In the genomic region with DNA sequence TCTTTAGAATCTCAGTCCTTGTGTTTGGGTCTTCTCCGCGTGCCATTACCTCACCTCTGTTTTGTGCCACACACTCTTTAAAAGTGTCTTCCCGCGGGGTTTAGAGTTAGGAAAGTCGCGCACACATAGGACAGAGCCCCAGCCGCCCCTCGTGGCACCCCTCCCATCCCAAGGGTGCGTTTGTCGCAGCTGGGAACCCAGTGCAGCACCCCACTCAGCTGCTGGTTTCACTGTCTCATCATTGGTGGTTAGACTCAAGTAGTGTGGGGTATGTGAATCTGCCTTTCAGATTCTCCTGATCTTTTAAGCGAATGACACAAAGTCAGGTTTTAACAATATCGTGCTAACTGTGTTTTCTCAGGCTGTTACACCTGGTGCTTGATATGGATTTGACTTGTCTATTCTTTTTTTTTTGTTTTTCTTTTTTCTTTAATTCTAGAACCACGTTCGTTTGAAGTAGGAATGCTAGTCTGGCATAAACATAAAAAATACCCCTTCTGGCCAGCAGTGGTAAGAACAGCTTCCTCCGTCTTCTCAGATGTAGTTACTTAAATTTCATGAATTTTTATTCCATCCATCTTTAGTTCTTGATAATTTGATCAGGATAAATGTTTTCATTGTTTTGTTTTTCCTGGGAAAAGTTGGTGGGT, we compare ENCODE assay signal across 10 cellular contexts. TPM values are rescaled to one million over a fixed set of nuclear protein-coding genes. Genes with fewer than 3 reads are reported as not detected.
A peak's percentile ranks its signal among the peaks of the same experiment; 100 is the strongest.
DNase-seq lines count a peak whose midpoint lies in the region; ATAC-seq and TF ChIP-seq lines count a peak whose summit lies in the region.
"Had no signal": no experiment of that assay in that cellular context is flagged by ENCODE, and none has a peak within 500 bp of the region (broad histone marks: within the 10 kb centered on the region; RNA-seq: fewer than 3 reads in every experiment).

No MANE protein-coding gene starts in this region.

- H3K4me3 ChIP-seq in Caco-2 (ENCODE audit: low read depth, low read length): no peak overlapping the region
- no peak overlapping the region for H3K4me3 ChIP-seq in suprapubic skin

- H3K27ac Mint-ChIP-seq in Caco-2 (ENCODE audit: unreplicated experiment) (no peak overlapping the region), HFFc6 (no peak overlapping the region), nephron progenitor cell (no peak overlapping the region)
- H3K27ac Mint-ChIP-seq in activated naive CD8-positive, alpha-beta T cell treated with anti-CD3 and anti-CD28 coated beads for 36 hours: peak overlapping the region; percentile 89

- ATAC-seq in GM18909 (IDR thresholded peaks at IDR 0.05; ENCODE audit: poor library complexity, unreplicated experiment): no peak
- ATAC-seq in HG02623 (IDR thresholded peaks at IDR 0.05; ENCODE audit: unreplicated experiment): no peak

- H3K9me3 ChIP-seq in Caco-2 (no peaks in the 10 kb centered on the region), suprapubic skin (no peaks in the 10 kb centered on the region)

- peaks cover 33% of the 10 kb centered on the region for H3K36me3 Mint-ChIP-seq in Caco-2 (ENCODE audit: insufficient read depth, unreplicated experiment)
- peaks cover 21% of the 10 kb centered on the region for H3K36me3 Mint-ChIP-seq in HFFc6 (ENCODE audit: low read depth)
- peaks cover 23% of the 10 kb centered on the region for H3K36me3 Mint-ChIP-seq in activated naive CD8-positive, alpha-beta T cell treated with anti-CD3 and anti-CD28 coated beads for 36 hours
- H3K36me3 Mint-ChIP-seq in nephron progenitor cell (ENCODE audit: low read depth): peaks cover 59% of the 10 kb centered on the region

- no peaks in the 10 kb centered on the region for H3K27me3 ChIP-seq in Caco-2 (replicated peaks; ENCODE audit: control insufficient read depth, insufficient read depth, low read length)
- H3K27me3 ChIP-seq in suprapubic skin: no peaks in the 10 kb centered on the region

- H3K4me3 Mint-ChIP-seq in Caco-2 (ENCODE audit: unreplicated experiment) (no peak overlapping the region), HFFc6 (no peak overlapping the region), nephron progenitor cell (no peak overlapping the region)
- peak overlapping the region; percentile 64 for H3K4me3 Mint-ChIP-seq in activated naive CD8-positive, alpha-beta T cell treated with anti-CD3 and anti-CD28 coated beads for 36 hours

- TF ChIP-seq CTCF in Caco-2 (IDR thresholded peaks at IDR 0.05; ENCODE audit: insufficient read depth in 1 of 2, low read depth in 1 of 2, low read length in 1 of 2, severe bottlenecking in 1 of 2, unreplicated experiment in 1 of 2) (peak; percentile 13 to 18), HFFc6 (IDR thresholded peaks at IDR 0.05) (peak; percentile 63), nephron progenitor cell (IDR thresholded peaks at IDR 0.05) (peak; percentile 32), suprapubic skin (IDR thresholded peaks at IDR 0.05) (no peak)

- WGBS in suprapubic skin: 85% methylated on average over 15 of the region's 15 CpGs

- no TSS peak for BruUV-seq in Caco-2 (replicated peaks; lab: Mats Ljungman, UMichigan)

- POLR2A ChIA-PET in Caco-2 (lab: Charles Lee): interaction anchor here (0.5 kb wide), 1 partner anchor 90 kb away, joined by 3 read pairs; no protein-coding TSS in a partner anchor

- intact Hi-C loops in Caco-2 (cut with micrococcal nuclease; ENCODE audit: unreplicated experiment): no loop called here

- CTCF ChIA-PET in Caco-2 (lab: Charles Lee): no interaction called here

- no peak for TF ChIP-seq EP300 in suprapubic skin (IDR thresholded peaks at IDR 0.05)

- DNase-seq in Caco-2: no peak
- no peak for DNase-seq in HFFc6
- peak; percentile 43 for DNase-seq in activated naive CD8-positive, alpha-beta T cell treated with anti-CD3 and anti-CD28 coated beads for 36 hours
- no peak for DNase-seq in nephron progenitor cell
- no peak for DNase-seq in NCI-H187 treated with DMSO at 0.1 percent for 48 hours (lab: John Stamatoyannopoulos, UW)
- DNase-seq in suprapubic skin (ENCODE audit: low spot score in 2 of 2): no peak
- DNase-seq: activated effector memory CD4-positive, alpha-beta T cell treated with Interleukin-2 at 50 U/mL for 16 hours; SHP77 treated with DMSO at 0.1 percent for 48 hours had no signal

- H3K27ac ChIP-seq in suprapubic skin: no peak overlapping the region

- TF ChIP-seq POLR2A in suprapubic skin (IDR thresholded peaks at IDR 0.05): no peak

- H3K27me3 Mint-ChIP-seq in Caco-2 (ENCODE audit: insufficient read depth, unreplicated experiment) (no peaks in the 10 kb centered on the region), HFFc6 (ENCODE audit: insufficient read depth) (no peaks in the 10 kb centered on the region), nephron progenitor cell (ENCODE audit: low read depth, poor library complexity) (no peaks in the 10 kb centered on the region)
- no peaks in the 10 kb centered on the region for H3K27me3 Mint-ChIP-seq in activated naive CD8-positive, alpha-beta T cell treated with anti-CD3 and anti-CD28 coated beads for 36 hours

- H3K4me1 ChIP-seq in Caco-2 (no peaks in the 10 kb centered on the region), suprapubic skin (peaks cover 22% of the 10 kb centered on the region)

- H3K9me3 Mint-ChIP-seq in Caco-2 (ENCODE audit: unreplicated experiment) (no peaks in the 10 kb centered on the region), HFFc6 (no peaks in the 10 kb centered on the region), nephron progenitor cell (no peaks in the 10 kb centered on the region)
- no peaks in the 10 kb centered on the region for H3K9me3 Mint-ChIP-seq in activated naive CD8-positive, alpha-beta T cell treated with anti-CD3 and anti-CD28 coated beads for 36 hours

- H3K36me3 ChIP-seq in Caco-2 (ENCODE audit: control insufficient read depth, insufficient read depth, low read length) (peaks cover 1% of the 10 kb centered on the region; the same call in 1 of the 2 replicates), suprapubic skin (peaks cover 49% of the 10 kb centered on the region)

- H3K4me1 Mint-ChIP-seq in Caco-2 (ENCODE audit: low read depth, unreplicated experiment): no peaks in the 10 kb centered on the region
- H3K4me1 Mint-ChIP-seq in HFFc6 (ENCODE audit: low read depth): peaks cover 34% of the 10 kb centered on the region
- H3K4me1 Mint-ChIP-seq in activated naive CD8-positive, alpha-beta T cell treated with anti-CD3 and anti-CD28 coated beads for 36 hours: peaks cover 33% of the 10 kb centered on the region
- H3K4me1 Mint-ChIP-seq in nephron progenitor cell: peaks cover 60% of the 10 kb centered on the region

RNA-seq across cellular contexts. Expression of a gene that starts 19.5 kb away (rescaled TPM):
- total RNA-seq in Caco-2 (2022) (111 and 114 TPM in 2 replicates), suprapubic skin (100 to 1,000 TPM in 2 of 4 donors, 10 to 100 TPM in 2; 66.8 to 154 (median 97.5) TPM)
- total RNA-seq in HFFc6 (2021; fragmentation: NEBNext Ultra II Directional; extraction: Animal tissue kit (Norgen Biotek cat#: 25700)): 100 to 1,000 TPM in 2 of 6 experiments, 10 to 100 TPM in 4; 91.9 to 105 (median 97.6) TPM
- 100 to 1,000 TPM in 1 of 2 experiments, 10 to 100 TPM in 1; 98.7 to 101 TPM for total RNA-seq in activated naive CD8-positive, alpha-beta T cell treated with anti-CD3 and anti-CD28 coated beads for 36 hours

RNA-seq across cellular contexts. Expression of a gene that starts 37.1 kb away (rescaled TPM):
- total RNA-seq in Caco-2 (2022) (67.3 and 75.7 TPM in 2 replicates), suprapubic skin (10 to 100 TPM; 27.8 to 40.3 (median 34.0) TPM)
- total RNA-seq in HFFc6 (2021; fragmentation: NEBNext Ultra II Directional; extraction: Animal tissue kit (Norgen Biotek cat#: 25700)): 10 to 100 TPM; 55.2 to 71.3 (median 67.7) TPM
- 10 to 100 TPM; 36.5 to 37.6 TPM for total RNA-seq in activated naive CD8-positive, alpha-beta T cell treated with anti-CD3 and anti-CD28 coated beads for 36 hours

RNA-seq across cellular contexts. Expression of a gene that starts 43.2 kb away (rescaled TPM):
- total RNA-seq in Caco-2 (2022) (165 and 180 TPM in 2 replicates), suprapubic skin (10 to 100 TPM; 41.5 to 75.4 (median 49.2) TPM)
- 100 to 1,000 TPM in 4 of 6 experiments, 10 to 100 TPM in 2; 87.2 to 109 (median 103) TPM for total RNA-seq in HFFc6 (2021; fragmentation: NEBNext Ultra II Directional; extraction: Animal tissue kit (Norgen Biotek cat#: 25700))
- total RNA-seq in activated naive CD8-positive, alpha-beta T cell treated with anti-CD3 and anti-CD28 coated beads for 36 hours: 100 to 1,000 TPM; 287 to 297 TPM

Comparison
In these comparisons a context has a peak if more than half of its experiments do, and no peak if none do; other contexts are left out.
1. CTCF ChIP-seq: peak in Caco-2 (2 of 2), HFFc6 (single experiment) and nephron progenitor cell (single experiment); none in suprapubic skin (0 of 2).